ENCODE assay signal across 1 cellular context in the genomic region with DNA sequence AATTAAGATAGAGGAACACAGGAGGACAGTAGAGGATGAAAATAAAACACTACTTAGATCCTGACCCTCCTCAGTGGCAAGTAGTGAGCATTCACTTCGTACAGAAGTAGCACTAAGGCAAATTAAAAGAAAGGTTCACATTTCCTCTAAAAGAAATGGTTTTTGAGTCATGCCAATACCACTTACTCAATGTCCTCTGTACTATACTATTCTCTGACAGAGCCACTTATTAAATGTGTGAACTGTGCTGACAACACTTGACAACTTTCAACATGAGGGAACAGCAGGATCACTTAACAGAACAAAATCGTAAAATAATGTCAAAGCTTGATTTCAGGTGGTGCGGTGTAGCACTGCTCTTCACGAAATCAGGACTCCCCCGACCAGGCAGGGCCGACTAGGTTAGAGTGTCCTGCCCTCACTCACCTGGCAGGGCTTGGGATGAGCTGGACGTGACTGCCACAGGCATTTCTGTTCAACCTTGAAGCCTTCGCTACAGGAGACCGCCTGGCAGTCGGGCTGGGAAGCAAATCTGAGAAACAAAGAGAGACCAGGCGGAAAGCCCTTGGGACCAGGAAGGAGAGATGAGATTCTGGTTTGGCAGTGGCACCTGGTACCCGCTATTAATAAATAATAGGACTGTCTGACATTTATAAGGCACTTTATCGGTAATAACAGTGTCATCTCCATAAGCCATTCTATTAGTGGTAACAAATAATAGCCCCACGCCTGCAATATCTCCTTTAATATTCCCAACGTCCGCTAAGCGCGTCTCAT.
TF ChIP-seq lines count a peak whose summit lies in the region.

No MANE protein-coding gene starts in this region.

TF ChIP-seq in WTC11, 78 proteins besides CTCF, POLR2A, EP300 and RAD21 (continued from another document):
- TF ChIP-seq, protein P1, sequence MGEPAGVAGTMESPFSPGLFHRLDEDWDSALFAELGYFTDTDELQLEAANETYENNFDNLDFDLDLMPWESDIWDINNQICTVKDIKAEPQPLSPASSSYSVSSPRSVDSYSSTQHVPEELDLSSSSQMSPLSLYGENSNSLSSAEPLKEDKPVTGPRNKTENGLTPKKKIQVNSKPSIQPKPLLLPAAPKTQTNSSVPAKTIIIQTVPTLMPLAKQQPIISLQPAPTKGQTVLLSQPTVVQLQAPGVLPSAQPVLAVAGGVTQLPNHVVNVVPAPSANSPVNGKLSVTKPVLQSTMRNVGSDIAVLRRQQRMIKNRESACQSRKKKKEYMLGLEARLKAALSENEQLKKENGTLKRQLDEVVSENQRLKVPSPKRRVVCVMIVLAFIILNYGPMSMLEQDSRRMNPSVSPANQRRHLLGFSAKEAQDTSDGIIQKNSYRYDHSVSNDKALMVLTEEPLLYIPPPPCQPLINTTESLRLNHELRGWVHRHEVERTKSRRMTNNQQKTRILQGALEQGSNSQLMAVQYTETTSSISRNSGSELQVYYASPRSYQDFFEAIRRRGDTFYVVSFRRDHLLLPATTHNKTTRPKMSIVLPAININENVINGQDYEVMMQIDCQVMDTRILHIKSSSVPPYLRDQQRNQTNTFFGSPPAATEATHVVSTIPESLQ (CRISPR knock-in tag; IDR thresholded peaks at IDR 0.05) = no peak
- no peak for TF ChIP-seq ZNF121 (CRISPR knock-in tag; IDR thresholded peaks at IDR 0.05)
- TF ChIP-seq, protein P2, sequence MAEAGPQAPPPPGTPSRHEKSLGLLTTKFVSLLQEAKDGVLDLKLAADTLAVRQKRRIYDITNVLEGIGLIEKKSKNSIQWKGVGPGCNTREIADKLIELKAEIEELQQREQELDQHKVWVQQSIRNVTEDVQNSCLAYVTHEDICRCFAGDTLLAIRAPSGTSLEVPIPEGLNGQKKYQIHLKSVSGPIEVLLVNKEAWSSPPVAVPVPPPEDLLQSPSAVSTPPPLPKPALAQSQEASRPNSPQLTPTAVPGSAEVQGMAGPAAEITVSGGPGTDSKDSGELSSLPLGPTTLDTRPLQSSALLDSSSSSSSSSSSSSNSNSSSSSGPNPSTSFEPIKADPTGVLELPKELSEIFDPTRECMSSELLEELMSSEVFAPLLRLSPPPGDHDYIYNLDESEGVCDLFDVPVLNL (CRISPR knock-in tag; IDR thresholded peaks at IDR 0.05; ENCODE audit: borderline replicate concordance, low read depth) = no peak
- TF ChIP-seq, protein P3, sequence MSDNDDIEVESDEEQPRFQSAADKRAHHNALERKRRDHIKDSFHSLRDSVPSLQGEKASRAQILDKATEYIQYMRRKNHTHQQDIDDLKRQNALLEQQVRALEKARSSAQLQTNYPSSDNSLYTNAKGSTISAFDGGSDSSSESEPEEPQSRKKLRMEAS (CRISPR knock-in tag; IDR thresholded peaks at IDR 0.05) = no peak
- TF ChIP-seq, protein P4, sequence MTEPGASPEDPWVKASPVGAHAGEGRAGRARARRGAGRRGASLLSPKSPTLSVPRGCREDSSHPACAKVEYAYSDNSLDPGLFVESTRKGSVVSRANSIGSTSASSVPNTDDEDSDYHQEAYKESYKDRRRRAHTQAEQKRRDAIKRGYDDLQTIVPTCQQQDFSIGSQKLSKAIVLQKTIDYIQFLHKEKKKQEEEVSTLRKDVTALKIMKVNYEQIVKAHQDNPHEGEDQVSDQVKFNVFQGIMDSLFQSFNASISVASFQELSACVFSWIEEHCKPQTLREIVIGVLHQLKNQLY (CRISPR knock-in tag; IDR thresholded peaks at IDR 0.05) = no peak
- TF ChIP-seq, protein P5, sequence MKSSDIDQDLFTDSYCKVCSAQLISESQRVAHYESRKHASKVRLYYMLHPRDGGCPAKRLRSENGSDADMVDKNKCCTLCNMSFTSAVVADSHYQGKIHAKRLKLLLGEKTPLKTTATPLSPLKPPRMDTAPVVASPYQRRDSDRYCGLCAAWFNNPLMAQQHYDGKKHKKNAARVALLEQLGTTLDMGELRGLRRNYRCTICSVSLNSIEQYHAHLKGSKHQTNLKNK (CRISPR knock-in tag; IDR thresholded peaks at IDR 0.05) = no peak
- TF ChIP-seq, protein P6, sequence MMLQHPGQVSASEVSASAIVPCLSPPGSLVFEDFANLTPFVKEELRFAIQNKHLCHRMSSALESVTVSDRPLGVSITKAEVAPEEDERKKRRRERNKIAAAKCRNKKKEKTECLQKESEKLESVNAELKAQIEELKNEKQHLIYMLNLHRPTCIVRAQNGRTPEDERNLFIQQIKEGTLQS (CRISPR knock-in tag; conservative IDR thresholded peaks at IDR 0.05) = no peak
TF ChIP-seq in WTC11: peak in this region for 0.
